Comparison of ENCODE assay signal across 9 cellular contexts in the genomic region with DNA sequence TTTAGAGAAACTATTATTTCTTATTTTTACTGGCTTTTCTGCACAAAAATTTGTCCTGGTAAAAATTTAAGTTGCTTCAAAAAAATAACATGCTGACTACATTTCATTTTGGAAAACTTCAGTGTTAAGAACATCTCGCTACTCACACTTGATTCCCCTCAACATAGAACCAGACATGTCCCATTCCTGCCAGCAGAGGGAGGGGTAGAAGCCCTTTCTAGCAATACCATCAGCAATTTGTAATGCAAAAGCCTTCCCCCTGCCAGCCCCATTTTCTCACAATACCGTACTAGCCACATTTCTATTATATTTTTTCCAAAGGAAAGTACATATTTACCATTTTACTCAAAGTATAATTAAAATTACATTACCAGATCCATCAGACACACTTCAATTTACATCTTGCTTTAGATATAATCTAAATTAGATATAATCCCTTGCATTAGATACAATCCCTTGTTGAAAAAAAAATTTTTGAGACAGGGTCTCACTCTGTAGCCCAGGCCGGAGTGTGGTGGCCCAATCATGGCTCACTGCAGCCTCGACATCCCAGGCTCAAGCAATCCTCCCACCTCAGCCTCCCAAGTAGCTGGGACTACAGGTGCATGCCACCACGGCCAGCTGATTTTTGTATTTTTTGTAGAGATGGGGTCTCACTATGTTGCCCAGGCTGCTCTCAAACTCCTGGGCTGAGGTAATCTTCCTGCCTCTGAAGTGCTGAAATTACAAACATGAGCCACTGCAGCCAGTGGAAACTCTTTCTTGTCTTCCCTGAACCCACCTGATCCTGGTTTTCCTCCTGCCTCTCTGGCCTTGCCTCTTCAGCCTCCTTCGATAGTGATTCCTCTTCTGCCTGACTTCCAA. TPM values are rescaled to one million over a fixed set of nuclear protein-coding genes. Genes with fewer than 3 reads are reported as not detected.
DNase-seq lines count a peak whose midpoint lies in the region; ATAC-seq and TF ChIP-seq lines count a peak whose summit lies in the region.
"Had no signal": no experiment of that assay in that cellular context is flagged by ENCODE, and none has a peak within 500 bp of the region (broad histone marks: within the 10 kb centered on the region; RNA-seq: fewer than 3 reads in every experiment).

No MANE protein-coding gene starts in this region.

- H4K20me1 ChIP-seq in Loucy (ENCODE audit: insufficient read depth, low read length, poor library complexity, severe bottlenecking) = no peaks in the 10 kb centered on the region

- no peaks in the 10 kb centered on the region for H3K36me3 Mint-ChIP-seq in activated T-helper 1 cell treated with anti-CD3 and anti-CD28 coated beads, Interleukin-12 subunit alpha, Interleukin-12 subunit beta, Interleukin-2, Interleukin-4 antibody, amounts not matched to agents 30 ng/mL and 10 ng/mL and 1 ng/mL, durations not matched to agents 14 hours and 24 hours and 36 hours (ENCODE audit: low read depth)

- no peak overlapping the region for H3K4me3 ChIP-seq in Loucy (ENCODE audit: low read length, poor library complexity, severe bottlenecking)

- no peaks in the 10 kb centered on the region for H3K79me2 ChIP-seq in Loucy (ENCODE audit: insufficient read depth, low read length)

- H3K4me3 Mint-ChIP-seq in activated T-helper 1 cell treated with anti-CD3 and anti-CD28 coated beads, Interleukin-12 subunit alpha, Interleukin-12 subunit beta, Interleukin-2, Interleukin-4 antibody, amounts not matched to agents 30 ng/mL and 10 ng/mL and 1 ng/mL, durations not matched to agents 14 hours and 24 hours and 36 hours = no peak overlapping the region
- H3K4me3 Mint-ChIP-seq: stimulated activated naive CD8-positive, alpha-beta T cell treated with anti-CD3 and anti-CD28 coated beads, Interleukin-15, Interleukin-2, amounts not matched to agents 100 ng/mL and 50 ng/mL, for 24 hours had no signal

- no peaks in the 10 kb centered on the region for H3K27me3 ChIP-seq in Loucy (ENCODE audit: insufficient read depth, low read length, poor library complexity, severe bottlenecking)

- no peak overlapping the region for H2AFZ ChIP-seq in Loucy (ENCODE audit: low read length)

- H3K9me2 ChIP-seq in Loucy (replicated peaks; ENCODE audit: low read depth, low read length) = no peaks in the 10 kb centered on the region

- H3K9me3 ChIP-seq in Loucy (ENCODE audit: insufficient read depth, low read depth, low read length) = no peaks in the 10 kb centered on the region

- H3K4me1 Mint-ChIP-seq in activated T-helper 1 cell treated with anti-CD3 and anti-CD28 coated beads, Interleukin-12 subunit alpha, Interleukin-12 subunit beta, Interleukin-2, Interleukin-4 antibody, amounts not matched to agents 30 ng/mL and 10 ng/mL and 1 ng/mL, durations not matched to agents 14 hours and 24 hours and 36 hours (ENCODE audit: low read depth) = no peaks in the 10 kb centered on the region

- peak; percentile 75 for ATAC-seq in GM21360 (IDR thresholded peaks at IDR 0.05; ENCODE audit: unreplicated experiment)

- TF ChIP-seq CTCF in Loucy (conservative IDR thresholded peaks at IDR 0.05; ENCODE audit: low read length) = peak; percentile 65
- TF ChIP-seq CTCF in VCaP (conservative IDR thresholded peaks at IDR 0.05) = peak; percentile 86

- H3K4me2 ChIP-seq in Loucy (ENCODE audit: low read depth, low read length, poor library complexity, severe bottlenecking) = no peak overlapping the region

- no peak overlapping the region for H3K27ac Mint-ChIP-seq in activated T-helper 1 cell treated with anti-CD3 and anti-CD28 coated beads, Interleukin-12 subunit alpha, Interleukin-12 subunit beta, Interleukin-2, Interleukin-4 antibody, amounts not matched to agents 30 ng/mL and 10 ng/mL and 1 ng/mL, durations not matched to agents 14 hours and 24 hours and 36 hours
- H3K27ac Mint-ChIP-seq: stimulated activated naive CD8-positive, alpha-beta T cell treated with anti-CD3 and anti-CD28 coated beads, Interleukin-15, Interleukin-2, amounts not matched to agents 100 ng/mL and 50 ng/mL, for 24 hours had no signal

- no peak overlapping the region for H3K9ac ChIP-seq in Loucy (ENCODE audit: low read depth, low read length, poor library complexity, severe bottlenecking)

- no peaks in the 10 kb centered on the region for H3K27me3 Mint-ChIP-seq in activated T-helper 1 cell treated with anti-CD3 and anti-CD28 coated beads, Interleukin-12 subunit alpha, Interleukin-12 subunit beta, Interleukin-2, Interleukin-4 antibody, amounts not matched to agents 30 ng/mL and 10 ng/mL and 1 ng/mL, durations not matched to agents 14 hours and 24 hours and 36 hours (ENCODE audit: insufficient read depth)
- H3K27me3 Mint-ChIP-seq: stimulated activated naive CD8-positive, alpha-beta T cell treated with anti-CD3 and anti-CD28 coated beads, Interleukin-15, Interleukin-2, amounts not matched to agents 100 ng/mL and 50 ng/mL, for 24 hours had no signal

- H3F3A ChIP-seq in Loucy (ENCODE audit: low read depth) = no peaks in the 10 kb centered on the region

- peak; percentile 77 for DNase-seq in DMS 273 (lab: John Stamatoyannopoulos, UW; ENCODE audit: unreplicated experiment)
- DNase-seq in DMS 273 treated with DMSO at 0.1 percent for 48 hours (lab: John Stamatoyannopoulos, UW) = no peak
- peak; percentile 63 for DNase-seq in fibroblast of peridontal ligament (ENCODE audit: extremely low read depth)
- DNase-seq in non-pigmented ciliary epithelial cell (ENCODE audit: low read depth) = peak; percentile 40
- DNase-seq in activated T-helper 1 cell treated with anti-CD3 and anti-CD28 coated beads, Interleukin-12 subunit alpha, Interleukin-12 subunit beta, Interleukin-2, Interleukin-4 antibody, amounts not matched to agents 30 ng/mL and 10 ng/mL and 1 ng/mL, durations not matched to agents 14 hours and 24 hours and 36 hours (ENCODE audit: low spot score) = no peak

- intact Hi-C loops in activated T-helper 1 cell treated with anti-CD3 and anti-CD28 coated beads, Interleukin-12 subunit alpha, Interleukin-12 subunit beta, Interleukin-2, Interleukin-4 antibody, amounts not matched to agents 30 ng/mL and 10 ng/mL and 1 ng/mL, durations not matched to agents 14 hours and 24 hours and 36 hours (cut with micrococcal nuclease) = no loop called here

- H3K9me3 Mint-ChIP-seq in activated T-helper 1 cell treated with anti-CD3 and anti-CD28 coated beads, Interleukin-12 subunit alpha, Interleukin-12 subunit beta, Interleukin-2, Interleukin-4 antibody, amounts not matched to agents 30 ng/mL and 10 ng/mL and 1 ng/mL, durations not matched to agents 14 hours and 24 hours and 36 hours = no peaks in the 10 kb centered on the region
- H3K9me3 Mint-ChIP-seq: stimulated activated naive CD8-positive, alpha-beta T cell treated with anti-CD3 and anti-CD28 coated beads, Interleukin-15, Interleukin-2, amounts not matched to agents 100 ng/mL and 50 ng/mL, for 24 hours had no signal

- no peaks in the 10 kb centered on the region for H3K36me3 ChIP-seq in Loucy (ENCODE audit: insufficient read depth, low read length)

- H3K27ac ChIP-seq in VCaP = no peak overlapping the region

- no peaks in the 10 kb centered on the region for H3K4me1 ChIP-seq in Loucy (ENCODE audit: insufficient read depth, low read length, poor library complexity, severe bottlenecking)

RNA-seq across cellular contexts. Expression of a gene that starts 39.6 kb away (rescaled TPM):
- total RNA-seq in activated T-helper 1 cell treated with anti-CD3 and anti-CD28 coated beads, Interleukin-12 subunit alpha, Interleukin-12 subunit beta, Interleukin-2, Interleukin-4 antibody, amounts not matched to agents 30 ng/mL and 10 ng/mL and 1 ng/mL, durations not matched to agents 14 hours and 24 hours and 36 hours = 4.5 and 6.3 TPM in 2 replicates

RNA-seq across cellular contexts. Expression of a gene that starts 45.2 kb away (rescaled TPM):
- total RNA-seq in activated T-helper 1 cell treated with anti-CD3 and anti-CD28 coated beads, Interleukin-12 subunit alpha, Interleukin-12 subunit beta, Interleukin-2, Interleukin-4 antibody, amounts not matched to agents 30 ng/mL and 10 ng/mL and 1 ng/mL, durations not matched to agents 14 hours and 24 hours and 36 hours = 0.34 and 0.37 TPM in 2 replicates

Comparison
In these comparisons a context has a peak if more than half of its experiments do, and no peak if none do; other contexts are left out.
1. DNase-seq: peak in DMS 273 (single experiment), fibroblast of peridontal ligament (single experiment) and non-pigmented ciliary epithelial cell (single experiment); none in DMS 273 treated with DMSO at 0.1 percent for 48 hours (single experiment) and activated T-helper 1 cell treated with anti-CD3 and anti-CD28 coated beads, Interleukin-12 subunit alpha, Interleukin-12 subunit beta, Interleukin-2, Interleukin-4 antibody, amounts not matched to agents 30 ng/mL and 10 ng/mL and 1 ng/mL, durations not matched to agents 14 hours and 24 hours and 36 hours (single experiment).